ENCODE assay signal across 8 cellular contexts in genomic region chr5:141040093-141040762, GRCh38. TPM values are rescaled to one million over a fixed set of nuclear protein-coding genes. Genes with fewer than 3 reads are reported as not detected.
DNase-seq lines count a peak whose midpoint lies in the region; ATAC-seq and TF ChIP-seq lines count a peak whose summit lies in the region.

No MANE protein-coding gene starts in this region.

- no CpG with 5 or more reads among the region's 24 CpGs for WGBS in iPS DF 6.9 (ENCODE audit: insufficient coverage, insufficient read length)
- 10 to 34% methylated on average over 24 of the region's 24 CpGs for WGBS in sigmoid colon, 2 donors

- intact Hi-C loops in sigmoid colon (cut with DNase I) = loop anchor here (2.0 to 5.0 kb wide), 6 partner anchors 73 to 668 kb away; partner anchors contain the start of genes PCDHA10, PCDHA13, PCDHA4 and PCDHAC1

- peak; percentile 90 for DNase-seq in BE2C
- peak; percentile 87 for DNase-seq in NCI-H1105 treated with DMSO at 0.1 percent for 48 hours (lab: John Stamatoyannopoulos, UW)
- peak; percentile 80 for DNase-seq in SW480 (ENCODE audit: low spot score)
- DNase-seq in iPS DF 6.9 (ENCODE audit: low read depth, low spot score) = peak; percentile 60
- no peak for DNase-seq in sigmoid colon
- no peak for DNase-seq in effector memory CD8-positive, alpha-beta T cell
- no peak for DNase-seq in activated CD4-positive, CD25-positive, alpha-beta regulatory T cell treated with anti-CD3 and anti-CD28 coated beads, Interleukin-2, amount 50 U/mL, for 72 hours

- no peaks in the 10 kb centered on the region for H3K36me3 Mint-ChIP-seq in effector memory CD8-positive, alpha-beta T cell (ENCODE audit: insufficient read depth)

- H3K9me3 Mint-ChIP-seq in effector memory CD8-positive, alpha-beta T cell = peaks cover 0 to 7% of the 10 kb centered on the region in 2 donors

- no peak overlapping the region for H3K27ac Mint-ChIP-seq in effector memory CD8-positive, alpha-beta T cell

- H3K9me3 ChIP-seq in BE2C = no peaks in the 10 kb centered on the region
- H3K9me3 ChIP-seq in iPS DF 6.9 (ENCODE audit: control insufficient read depth, insufficient read depth, low read length) = no peaks in the 10 kb centered on the region
- peaks cover 0 to 5% (median 0%) of the 10 kb centered on the region in 4 donors for H3K9me3 ChIP-seq in sigmoid colon

- H3K27me3 ChIP-seq in BE2C = no peaks in the 10 kb centered on the region
- H3K27me3 ChIP-seq in iPS DF 6.9 (ENCODE audit: control insufficient read depth, insufficient read depth, low read length) = no peaks in the 10 kb centered on the region
- H3K27me3 ChIP-seq in sigmoid colon = peaks cover 0 to 8% (median 0%) of the 10 kb centered on the region in 3 donors

- H3K36me3 ChIP-seq in BE2C = no peaks in the 10 kb centered on the region
- H3K36me3 ChIP-seq in iPS DF 6.9 (ENCODE audit: control insufficient read depth, insufficient read depth, low read length) = no peaks in the 10 kb centered on the region
- no peaks in the 10 kb centered on the region for H3K36me3 ChIP-seq in sigmoid colon

- H3K27me3 Mint-ChIP-seq in effector memory CD8-positive, alpha-beta T cell = peaks cover 0 to 9% of the 10 kb centered on the region in 2 donors

- no peak overlapping the region for H3K4me3 Mint-ChIP-seq in effector memory CD8-positive, alpha-beta T cell

- H3K27ac ChIP-seq in iPS DF 6.9 (ENCODE audit: low read length) = no peak overlapping the region
- peak overlapping the region; percentile 2 to 71 (median 44) for H3K27ac ChIP-seq in sigmoid colon

- TF ChIP-seq CTCF in BE2C (IDR thresholded peaks at IDR 0.05; ENCODE audit: low read depth, low read length) (peak; percentile 79), sigmoid colon (IDR thresholded peaks at IDR 0.05) (peak in 1 of 4 experiments; percentile 18)

- TF ChIP-seq EP300 in sigmoid colon (IDR thresholded peaks at IDR 0.05) = no peak

- no peaks in the 10 kb centered on the region for H3K4me1 Mint-ChIP-seq in effector memory CD8-positive, alpha-beta T cell (ENCODE audit: low read depth in 2 of 2)

- H3K4me3 ChIP-seq in BE2C (ENCODE audit: low read depth, low read length) = peak overlapping the region; percentile 74
- H3K4me3 ChIP-seq in iPS DF 6.9 (ENCODE audit: low read length) = peak overlapping the region; percentile 70; the same call in 1 of the 2 replicates
- H3K4me3 ChIP-seq in sigmoid colon = peak overlapping the region; percentile 5 to 41 (median 37)

- ATAC-seq in effector memory CD8-positive, alpha-beta T cell (replicated peaks) = no peak
- ATAC-seq in GM21737 (IDR thresholded peaks at IDR 0.05; ENCODE audit: unreplicated experiment) = no peak

- H3K4me1 ChIP-seq in BE2C (no peaks in the 10 kb centered on the region; the same call in 1 of the 2 replicates), iPS DF 6.9 (ENCODE audit: control insufficient read depth, insufficient read depth, low read length) (no peaks in the 10 kb centered on the region; the same call in 1 of the 2 replicates), sigmoid colon (peaks cover 0 to 17% (median 15%) of the 10 kb centered on the region in 4 donors)

- TF ChIP-seq POLR2A in sigmoid colon (IDR thresholded peaks at IDR 0.05) = no peak

RNA-seq across cellular contexts. Expression of gene PCDHB1, which starts 10.9 kb away (rescaled TPM):
- not detected for polyA plus RNA-seq in BE2C (2012; ENCODE audit: insufficient read depth, insufficient read length, low read depth)
- total RNA-seq in sigmoid colon = under 1 TPM; under 0.01 to 0.36 (median 0.27) TPM
- under 1 TPM in 1 of 3 donors, not detected in 2; 0.04 TPM for polyA plus RNA-seq in sigmoid colon

RNA-seq across cellular contexts. Expression of gene PCDHB2, which starts 54.2 kb away (rescaled TPM):
- polyA plus RNA-seq in BE2C (2012; ENCODE audit: insufficient read depth, insufficient read length, low read depth) = 14.2 TPM
- 1 to 10 TPM; 2.2 to 5.7 (median 2.9) TPM for total RNA-seq in sigmoid colon
- under 1 TPM; under 0.01 to 0.67 (median 0.23) TPM for polyA plus RNA-seq in sigmoid colon

Comparison
In these comparisons a context has a peak if more than half of its experiments do, and no peak if none do; other contexts are left out.
1. DNase-seq: peak in BE2C (single experiment), NCI-H1105 treated with DMSO at 0.1 percent for 48 hours (single experiment), SW480 (single experiment) and iPS DF 6.9 (single experiment); none in sigmoid colon (single experiment), effector memory CD8-positive, alpha-beta T cell (0 of 3) and activated CD4-positive, CD25-positive, alpha-beta regulatory T cell treated with anti-CD3 and anti-CD28 coated beads, Interleukin-2, amount 50 U/mL, for 72 hours (single experiment).
2. Peak in every context shown above with its lines, with median percentiles within 50 percentile points of each other: H3K4me3 ChIP-seq.